8 cellular contexts compared by ENCODE assay signal in genomic region chr2:128028668-128029054, GRCh38. TPM values are rescaled to one million over a fixed set of nuclear protein-coding genes. Genes with fewer than 3 reads are reported as not detected.
DNase-seq lines count a peak whose midpoint lies in the region; ATAC-seq and TF ChIP-seq lines count a peak whose summit lies in the region.

No MANE protein-coding gene starts in this region.

- ATAC-seq in stimulated activated naive CD8-positive, alpha-beta T cell treated with anti-CD3 and anti-CD28 coated beads, Interleukin-15, Interleukin-2, amounts not matched to agents 100 U/mL and 50 U/mL, for 24 hours, result no peak

- DNase-seq in stimulated activated naive CD8-positive, alpha-beta T cell treated with anti-CD3 and anti-CD28 coated beads, Interleukin-15, Interleukin-2, amounts not matched to agents 100 U/mL and 50 U/mL, for 24 hours, result no peak
- DNase-seq in MCF 10A (ENCODE audit: unreplicated experiment) (no peak), vagina (ENCODE audit: extremely low spot score in 2 of 2) (no peak), SHP77 (lab: John Stamatoyannopoulos, UW) (no peak), RPMI8226 (no peak), SW 1271 (lab: John Stamatoyannopoulos, UW) (no peak)

- peaks cover 10% of the 10 kb centered on the region for H3K36me3 ChIP-seq in mesodermal cell (ENCODE audit: control insufficient read depth, insufficient read depth, low read length)
- no peaks in the 10 kb centered on the region for H3K36me3 ChIP-seq in vagina

- H3K27me3 ChIP-seq in vagina, result no peaks in the 10 kb centered on the region

- TF ChIP-seq POLR2A in vagina (IDR thresholded peaks at IDR 0.05), result no peak

- H3K9me3 ChIP-seq in mesodermal cell (ENCODE audit: control insufficient read depth, low read length) (peaks cover 19% of the 10 kb centered on the region), vagina (no peaks in the 10 kb centered on the region)

- no CpG with 5 or more reads among the region's 1 CpG for WGBS in mesodermal cell (ENCODE audit: insufficient coverage in 2 of 2), 2 experiments

- POLR2A ChIA-PET in MCF 10A (lab: Yijun Ruan, JAX), result interaction anchor here (0.6 to 2.6 kb wide), 10 partner anchors 10 to 635 kb away, joined by 3 to 27 read pairs (median 3); partner anchors contain the start of genes IWS1, UGGT1 and WDR33

- peaks cover 19% of the 10 kb centered on the region for H3K4me1 Mint-ChIP-seq in stimulated activated naive CD8-positive, alpha-beta T cell treated with anti-CD3 and anti-CD28 coated beads, Interleukin-15, Interleukin-2, amounts not matched to agents 100 ng/mL and 50 ng/mL, for 24 hours (ENCODE audit: low read depth)
- peaks cover 7% of the 10 kb centered on the region for H3K4me1 Mint-ChIP-seq in MCF 10A (ENCODE audit: insufficient read depth, unreplicated experiment)

- H3K36me3 Mint-ChIP-seq in stimulated activated naive CD8-positive, alpha-beta T cell treated with anti-CD3 and anti-CD28 coated beads, Interleukin-15, Interleukin-2, amounts not matched to agents 100 ng/mL and 50 ng/mL, for 24 hours (ENCODE audit: low read depth), result peaks cover 6% of the 10 kb centered on the region
- peaks cover 12% of the 10 kb centered on the region for H3K36me3 Mint-ChIP-seq in MCF 10A (ENCODE audit: insufficient read depth, unreplicated experiment)

- CTCF ChIA-PET in MCF 10A (lab: Yijun Ruan, JAX), result interaction anchor here (0.6 to 1.2 kb wide), 2 partner anchors 36 to 152 kb away, joined by 3 to 4 read pairs; no protein-coding TSS in a partner anchor

- TF ChIP-seq CTCF in MCF 10A (IDR thresholded peaks at IDR 0.05; ENCODE audit: unreplicated experiment), result no peak
- no peak for TF ChIP-seq CTCF in vagina (IDR thresholded peaks at IDR 0.05)

- no peaks in the 10 kb centered on the region for H3K9me3 Mint-ChIP-seq in stimulated activated naive CD8-positive, alpha-beta T cell treated with anti-CD3 and anti-CD28 coated beads, Interleukin-15, Interleukin-2, amounts not matched to agents 100 ng/mL and 50 ng/mL, for 24 hours
- H3K9me3 Mint-ChIP-seq in MCF 10A (ENCODE audit: unreplicated experiment), result peaks cover 7% of the 10 kb centered on the region

- H3K27me3 Mint-ChIP-seq in stimulated activated naive CD8-positive, alpha-beta T cell treated with anti-CD3 and anti-CD28 coated beads, Interleukin-15, Interleukin-2, amounts not matched to agents 100 ng/mL and 50 ng/mL, for 24 hours, result no peaks in the 10 kb centered on the region
- no peaks in the 10 kb centered on the region for H3K27me3 Mint-ChIP-seq in MCF 10A (ENCODE audit: insufficient read depth, unreplicated experiment)

- no TSS peak for BruUV-seq in MCF 10A (replicated peaks; lab: Mats Ljungman, UMichigan)

- peak overlapping the region; percentile 80 for H3K4me3 Mint-ChIP-seq in stimulated activated naive CD8-positive, alpha-beta T cell treated with anti-CD3 and anti-CD28 coated beads, Interleukin-15, Interleukin-2, amounts not matched to agents 100 ng/mL and 50 ng/mL, for 24 hours
- H3K4me3 Mint-ChIP-seq in MCF 10A (ENCODE audit: unreplicated experiment), result peak overlapping the region; percentile 92

- intact Hi-C loops in MCF 10A (cut with micrococcal nuclease), result loop anchor here (5.0 kb wide), 1 partner anchor 146 kb away; no protein-coding TSS in a partner anchor
- intact Hi-C loops in vagina (cut with DNase I), result loop anchor here (5.0 kb wide), 1 partner anchor 64 kb away; the partner anchor contains the start of gene UGGT1

- H3K27ac ChIP-seq in mesodermal cell (ENCODE audit: low read depth, low read length, severe bottlenecking) (no peak overlapping the region), vagina (peak overlapping the region; percentile 96)

- H3K4me3 ChIP-seq in mesodermal cell (ENCODE audit: extremely low read depth, insufficient read depth, low read length, poor library complexity, severe bottlenecking) (peak overlapping the region; percentile 71), vagina (peak overlapping the region; percentile 59 to 98)

- H3K4me1 ChIP-seq in mesodermal cell (ENCODE audit: control insufficient read depth, insufficient read depth, low read length, poor library complexity, severe bottlenecking) (no peaks in the 10 kb centered on the region), vagina (peaks cover 21% of the 10 kb centered on the region)

- H3K27ac Mint-ChIP-seq in stimulated activated naive CD8-positive, alpha-beta T cell treated with anti-CD3 and anti-CD28 coated beads, Interleukin-15, Interleukin-2, amounts not matched to agents 100 ng/mL and 50 ng/mL, for 24 hours, result no peak overlapping the region
- H3K27ac Mint-ChIP-seq in MCF 10A (ENCODE audit: low read depth, unreplicated experiment), result no peak overlapping the region

RNA-seq across cellular contexts. Expression of gene SAP130, which starts 0.8 kb away (rescaled TPM):
- 18.8 and 23.5 TPM in 2 replicates for total RNA-seq in MCF 10A (2022)
- polyA plus RNA-seq in mesodermal cell (2013, experiment 1 of 2), result 34.4 TPM
- 30.5 TPM for polyA plus RNA-seq in mesodermal cell (2013, experiment 2 of 2)
- 14.2 TPM for total RNA-seq in vagina
